In genomic region chr5:37568893-37569292, GRCh38 we compare ENCODE assay signal across 28 cellular contexts.
"Had no signal": no experiment of that assay in that cellular context is flagged by ENCODE, and none has a peak within 500 bp of the region (broad histone marks: within the 10 kb centered on the region; RNA-seq: fewer than 3 reads in every experiment).

No MANE protein-coding gene starts in this region.

- H3K9me3 Mint-ChIP-seq: activated CD4-positive, alpha-beta memory T cell treated with anti-CD3 and anti-CD28 coated beads, Interleukin-2, amount 10 ng/mL, durations not matched to agents 7 days and 5 days; activated CD4-positive, alpha-beta T cell treated with anti-CD3 and anti-CD28 coated beads, Interleukin-2, amount 10 ng/mL, durations not matched to agents 7 days and 5 days; activated T-cell treated with anti-CD3 and anti-CD28 coated beads, Interleukin-2, amount 50 U/mL, for 4 hours; activated T-helper 17 cell treated with anti-CD3 and anti-CD28 coated beads, Interleukin-2, amount 50 U/mL, for 72 hours; nephron; stimulated activated memory B cell treated with anti-CD40 and anti-IgM and Interleukin-4, amounts not matched to agents 10 μg/mL and 1 μg/mL and 100 μg/mL, for 72 hours had no signal

- H3K27me3 ChIP-seq: breast epithelium, esophagus squamous epithelium, hepatocyte, sigmoid colon, suprapubic skin, tibial artery had no signal

- H3K4me1 ChIP-seq: breast epithelium, esophagus squamous epithelium, suprapubic skin, tibial artery had no signal

- H3K27ac ChIP-seq: breast epithelium, esophagus squamous epithelium, hepatocyte, sigmoid colon, tibial artery, WERI-Rb-1 had no signal

- ATAC-seq: activated CD4-positive, CD25-positive, alpha-beta regulatory T cell treated with anti-CD3 and anti-CD28 coated beads, Interleukin-2, amount 50 U/mL, for 24 hours; activated T-cell treated with anti-CD3 and anti-CD28 coated beads, Interleukin-2, amount 50 U/mL, for 4 hours; activated T-helper 17 cell treated with anti-CD3 and anti-CD28 coated beads, Interleukin-2, amount 50 U/mL, for 72 hours; left ventricle myocardium superior; stimulated activated memory B cell treated with anti-CD40 and anti-IgM and Interleukin-4, amounts not matched to agents 10 μg/mL and 1 μg/mL and 100 μg/mL, for 72 hours; T-helper 17 cell had no signal

- H3K27me3 Mint-ChIP-seq: activated CD4-positive, alpha-beta memory T cell treated with anti-CD3 and anti-CD28 coated beads, Interleukin-2, amount 10 ng/mL, durations not matched to agents 7 days and 5 days; activated CD4-positive, alpha-beta T cell treated with anti-CD3 and anti-CD28 coated beads, Interleukin-2, amount 10 ng/mL, durations not matched to agents 7 days and 5 days; activated T-helper 17 cell treated with anti-CD3 and anti-CD28 coated beads, Interleukin-2, amount 50 U/mL, for 72 hours; stimulated activated memory B cell treated with anti-CD40 and anti-IgM and Interleukin-4, amounts not matched to agents 10 μg/mL and 1 μg/mL and 100 μg/mL, for 72 hours; T-helper 17 cell had no signal

- H3K4me3 Mint-ChIP-seq: activated CD4-positive, alpha-beta memory T cell treated with anti-CD3 and anti-CD28 coated beads, Interleukin-2, amount 10 ng/mL, durations not matched to agents 7 days and 5 days; activated CD4-positive, alpha-beta T cell treated with anti-CD3 and anti-CD28 coated beads, Interleukin-2, amount 10 ng/mL, durations not matched to agents 7 days and 5 days; activated T-cell treated with anti-CD3 and anti-CD28 coated beads, Interleukin-2, amount 50 U/mL, for 4 hours; activated T-helper 17 cell treated with anti-CD3 and anti-CD28 coated beads, Interleukin-2, amount 50 U/mL, for 72 hours; endodermal cell; nephron; stimulated activated memory B cell treated with anti-CD40 and anti-IgM and Interleukin-4, amounts not matched to agents 10 μg/mL and 1 μg/mL and 100 μg/mL, for 72 hours; T-helper 17 cell had no signal

- H3K9me3 ChIP-seq: breast epithelium, esophagus squamous epithelium, sigmoid colon, suprapubic skin, tibial artery had no signal

- H3K36me3 ChIP-seq: breast epithelium, esophagus squamous epithelium, sigmoid colon, suprapubic skin, WERI-Rb-1 had no signal

- DNase-seq: activated CD4-positive, alpha-beta memory T cell treated with anti-CD3 and anti-CD28 coated beads, Interleukin-2, amount 10 ng/mL, durations not matched to agents 7 days and 5 days; activated CD4-positive, alpha-beta T cell treated with anti-CD3 and anti-CD28 coated beads, Interleukin-2, amount 10 ng/mL, durations not matched to agents 7 days and 5 days; activated gamma-delta T cell treated with Interleukin-2 at 50 U/mL for 16 hours; activated naive CD4-positive, alpha-beta T cell treated with anti-CD3 and anti-CD28 coated beads, Interleukin-2, amount 50 U/mL, for 16 hours; activated T-cell treated with anti-CD3 and anti-CD28 coated beads, Interleukin-2, amount 50 U/mL, for 4 hours; central memory CD4-positive, alpha-beta T cell; endodermal cell; esophagus squamous epithelium; foreskin melanocyte; glutamatergic neuron; islet precursor cell; left ventricle myocardium superior; mammary epithelial cell; sigmoid colon; stimulated activated CD4-positive, alpha-beta T cell treated with anti-CD3 and anti-CD28 coated beads, Interleukin-1b, Interleukin-23, amount 100 ng/mL, for 48 hours; stimulated activated CD4-positive, alpha-beta T cell treated with anti-CD3 and anti-CD28 coated beads, Interleukin-4, amount 100 ng/mL, for 4 hours; stimulated activated CD8-positive, alpha-beta memory T cell treated with anti-CD3 and anti-CD28 coated beads, Interleukin-4, amount 100 ng/mL, for 48 hours; T-helper 17 cell; T1000; tibial artery; WERI-Rb-1 had no signal

- H3K4me1 Mint-ChIP-seq: activated CD4-positive, alpha-beta memory T cell treated with anti-CD3 and anti-CD28 coated beads, Interleukin-2, amount 10 ng/mL, durations not matched to agents 7 days and 5 days; activated CD4-positive, alpha-beta T cell treated with anti-CD3 and anti-CD28 coated beads, Interleukin-2, amount 10 ng/mL, durations not matched to agents 7 days and 5 days; activated T-helper 17 cell treated with anti-CD3 and anti-CD28 coated beads, Interleukin-2, amount 50 U/mL, for 72 hours; stimulated activated memory B cell treated with anti-CD40 and anti-IgM and Interleukin-4, amounts not matched to agents 10 μg/mL and 1 μg/mL and 100 μg/mL, for 72 hours had no signal

- H3K4me3 ChIP-seq: breast epithelium, esophagus squamous epithelium, hepatocyte, sigmoid colon, suprapubic skin, tibial artery had no signal

- H3K27ac Mint-ChIP-seq: activated CD4-positive, alpha-beta memory T cell treated with anti-CD3 and anti-CD28 coated beads, Interleukin-2, amount 10 ng/mL, durations not matched to agents 7 days and 5 days; activated CD4-positive, alpha-beta T cell treated with anti-CD3 and anti-CD28 coated beads, Interleukin-2, amount 10 ng/mL, durations not matched to agents 7 days and 5 days; activated T-helper 17 cell treated with anti-CD3 and anti-CD28 coated beads, Interleukin-2, amount 50 U/mL, for 72 hours; endodermal cell; nephron; stimulated activated memory B cell treated with anti-CD40 and anti-IgM and Interleukin-4, amounts not matched to agents 10 μg/mL and 1 μg/mL and 100 μg/mL, for 72 hours; T-helper 17 cell had no signal
